ENCODE assay signal across 14 cellular contexts in the genomic region with DNA sequence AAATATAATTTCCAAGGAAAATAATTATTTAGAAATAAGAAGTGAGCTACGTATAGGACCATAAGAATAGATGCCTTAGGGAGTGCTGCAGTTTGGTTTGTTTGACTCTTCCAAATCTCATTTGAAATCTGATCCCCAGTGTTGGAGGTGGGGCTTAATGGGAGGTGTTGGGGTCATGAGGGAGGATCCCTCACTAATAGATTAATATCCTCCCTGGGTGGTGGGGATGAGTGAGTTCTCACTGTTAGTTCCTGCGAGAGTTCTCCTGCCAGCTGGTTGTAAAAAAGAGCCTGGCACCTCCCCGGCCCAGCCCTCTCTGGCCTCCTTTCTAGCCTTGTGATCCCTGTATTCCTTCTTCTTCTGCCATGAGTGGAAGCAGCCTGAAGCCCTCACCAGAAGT.
"Had no signal": no experiment of that assay in that cellular context is flagged by ENCODE, and none has a peak within 500 bp of the region (broad histone marks: within the 10 kb centered on the region; RNA-seq: fewer than 3 reads in every experiment).

No MANE protein-coding gene starts in this region.

- H3K27me3 ChIP-seq: spleen, stomach had no signal

- DNase-seq: activated CD4-positive, alpha-beta memory T cell treated with anti-CD3 and anti-CD28 coated beads, Interleukin-2, amount 10 ng/mL, durations not matched to agents 7 days and 5 days; activated gamma-delta T cell; activated T-cell treated with anti-CD3 and anti-CD28 coated beads, Interleukin-2, amount 50 U/mL, for 48 hours; caudate nucleus; hippocampal formation; kidney; occipital lobe; psoas muscle; spleen; stomach had no signal

- H3K27ac Mint-ChIP-seq: activated CD4-positive, alpha-beta memory T cell treated with anti-CD3 and anti-CD28 coated beads, Interleukin-2, amount 10 ng/mL, durations not matched to agents 7 days and 5 days; activated naive CD4-positive, alpha-beta T cell treated with anti-CD3 and anti-CD28 coated beads, Interleukin-2, amount 50 U/mL, for 72 hours; natural killer cell treated with Interleukin-12 subunit alpha and Interleukin-12 subunit beta and Interleukin-15 and Interleukin-18, amount 100 ng/mL, for 72 hours had no signal

- H3K4me3 Mint-ChIP-seq: activated CD4-positive, alpha-beta memory T cell treated with anti-CD3 and anti-CD28 coated beads, Interleukin-2, amount 10 ng/mL, durations not matched to agents 7 days and 5 days; natural killer cell treated with Interleukin-12 subunit alpha and Interleukin-12 subunit beta and Interleukin-15 and Interleukin-18, amount 100 ng/mL, for 72 hours had no signal

- H3K9me3 Mint-ChIP-seq: activated CD4-positive, alpha-beta memory T cell treated with anti-CD3 and anti-CD28 coated beads, Interleukin-2, amount 10 ng/mL, durations not matched to agents 7 days and 5 days; activated naive CD4-positive, alpha-beta T cell treated with anti-CD3 and anti-CD28 coated beads, Interleukin-2, amount 50 U/mL, for 72 hours; natural killer cell treated with Interleukin-12 subunit alpha and Interleukin-12 subunit beta and Interleukin-15 and Interleukin-18, amount 100 ng/mL, for 72 hours had no signal

- H3K4me1 Mint-ChIP-seq: activated CD4-positive, alpha-beta memory T cell treated with anti-CD3 and anti-CD28 coated beads, Interleukin-2, amount 10 ng/mL, durations not matched to agents 7 days and 5 days had no signal

- H3K36me3 ChIP-seq: spleen, stomach had no signal

- H3K4me3 ChIP-seq: psoas muscle, spleen, stomach had no signal

- H3K36me3 Mint-ChIP-seq: activated naive CD4-positive, alpha-beta T cell treated with anti-CD3 and anti-CD28 coated beads, Interleukin-2, amount 50 U/mL, for 72 hours; natural killer cell treated with Interleukin-12 subunit alpha and Interleukin-12 subunit beta and Interleukin-15 and Interleukin-18, amount 100 ng/mL, for 72 hours had no signal

- H3K27ac ChIP-seq: psoas muscle, VCaP had no signal

- H3K9me3 ChIP-seq: psoas muscle, spleen, stomach had no signal

- ATAC-seq: activated naive CD4-positive, alpha-beta T cell treated with anti-CD3 and anti-CD28 coated beads, Interleukin-2, amount 50 U/mL, for 72 hours; esophagus mucosa; natural killer cell treated with Interleukin-12 subunit alpha and Interleukin-12 subunit beta and Interleukin-15 and Interleukin-18, amount 100 ng/mL, for 72 hours had no signal
